8 cellular contexts compared by ENCODE assay signal in the genomic region with DNA sequence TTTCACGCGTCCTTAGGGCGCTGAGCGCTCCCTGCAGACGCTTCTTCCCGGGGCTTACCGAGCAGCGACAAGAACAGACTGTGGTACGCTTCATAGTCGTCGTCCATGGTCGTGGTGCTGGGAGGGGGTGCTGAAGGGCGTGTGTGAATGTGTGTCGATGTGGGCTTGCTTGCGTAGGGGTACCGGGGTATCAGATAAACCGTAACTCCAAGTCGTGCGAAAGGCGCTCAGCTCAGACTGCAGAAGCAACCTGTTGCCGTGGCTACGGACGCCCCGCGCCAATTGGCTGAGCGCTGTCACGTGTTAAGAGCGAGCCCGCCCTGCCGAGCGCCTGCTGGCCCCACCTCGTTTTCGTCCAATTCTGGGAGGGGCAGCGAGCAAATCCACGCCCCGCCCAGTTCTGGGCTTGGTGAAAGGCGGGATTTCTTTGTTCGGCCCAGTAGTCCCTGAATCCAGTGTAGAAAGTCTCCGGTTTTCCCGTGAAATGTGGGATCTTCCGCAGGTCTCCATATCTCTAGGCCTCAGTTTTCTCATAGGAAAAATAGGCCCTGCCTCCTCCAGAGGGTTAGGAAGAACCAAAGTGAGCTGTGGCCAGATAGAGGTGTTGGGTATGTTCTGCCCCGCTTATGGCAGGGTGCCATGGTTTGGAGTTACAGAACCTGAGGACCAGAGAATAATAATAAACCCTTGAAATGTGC. TPM values are rescaled to one million over a fixed set of nuclear protein-coding genes. Genes with fewer than 3 reads are reported as not detected.
DNase-seq lines count a peak whose midpoint lies in the region; ATAC-seq and TF ChIP-seq lines count a peak whose summit lies in the region.

EFCAB12 (minus strand) TSS at position 255 of the 698 bp plus-strand sequence; CDS start at position 107, 148 bp downstream.

- peak within 1 kb of the TSS; percentile 29 to 49 for H3K27ac ChIP-seq in left lung

- peaks cover 18% of the 10 kb centered on the region for H3K9me3 Mint-ChIP-seq in dendritic cell treated with granulocyte-macrophage colony-stimulating factor and Interleukin-4, amounts not matched to agents 40 ng/mL and 50 ng/mL, for 4 days

- H3K36me3 Mint-ChIP-seq in dendritic cell treated with granulocyte-macrophage colony-stimulating factor and Interleukin-4, amounts not matched to agents 40 ng/mL and 50 ng/mL, for 4 days (ENCODE audit: low read depth) = peaks cover 45% of the 10 kb centered on the region

- peak within 1 kb of the TSS; percentile 17 for H3K27ac Mint-ChIP-seq in dendritic cell treated with granulocyte-macrophage colony-stimulating factor and Interleukin-4, amounts not matched to agents 40 ng/mL and 50 ng/mL, for 4 days

- H3K27me3 Mint-ChIP-seq in dendritic cell treated with granulocyte-macrophage colony-stimulating factor and Interleukin-4, amounts not matched to agents 40 ng/mL and 50 ng/mL, for 4 days = peaks cover 8% of the 10 kb centered on the region

- H3K36me3 ChIP-seq in left lung = peaks cover 0 to 41% of the 10 kb centered on the region in 2 donors

- ATAC-seq in GM18517 (IDR thresholded peaks at IDR 0.05; ENCODE audit: unreplicated experiment) = peak; percentile 88
- peak; percentile 83 for ATAC-seq in HG03045 (IDR thresholded peaks at IDR 0.05; ENCODE audit: unreplicated experiment)
- ATAC-seq in left lung = peak; percentile 98

- H3K27me3 ChIP-seq in left lung = no peaks in the 10 kb centered on the region

- peak within 1 kb of the TSS; percentile 35 to 43 for H3K4me3 ChIP-seq in left lung

- DNase-seq in NCI-H2227 (lab: John Stamatoyannopoulos, UW; ENCODE audit: unreplicated experiment) (peak; percentile 96), left lung (peak; percentile 97 to 99), SKM-1 treated with dmso at 0.1 percent for 144 hours (lab: John Stamatoyannopoulos, UW; ENCODE audit: unreplicated experiment) (no peak)
- DNase-seq in activated CD4-positive, alpha-beta T cell treated with anti-CD3 and anti-CD28 coated beads, Interleukin-2, amount 50 U/mL, for 4 hours = peak; percentile 87 to 88
- DNase-seq in stimulated activated CD4-positive, alpha-beta T cell treated with anti-CD3 and anti-CD28 coated beads, Interleukin-1b, Interleukin-23, amount 100 ng/mL, for 4 hours (ENCODE audit: low read depth in 2 of 2) = peak; percentile 82 to 84

- TF ChIP-seq CTCF in left lung (IDR thresholded peaks at IDR 0.05) = no peak

- H3K9me3 ChIP-seq in left lung = no peaks in the 10 kb centered on the region

- H3K4me3 Mint-ChIP-seq in dendritic cell treated with granulocyte-macrophage colony-stimulating factor and Interleukin-4, amounts not matched to agents 40 ng/mL and 50 ng/mL, for 4 days = peak within 1 kb of the TSS; percentile 79

- intact Hi-C loops in dendritic cell treated with granulocyte-macrophage colony-stimulating factor and Interleukin-4, amounts not matched to agents 40 ng/mL and 50 ng/mL, for 4 days (cut with micrococcal nuclease) = no loop called here
- intact Hi-C loops in left lung (cut with DNase I) = no loop called here

- peaks cover 0 to 24% of the 10 kb centered on the region in 2 donors for H3K4me1 ChIP-seq in left lung

- H3K4me1 Mint-ChIP-seq in dendritic cell treated with granulocyte-macrophage colony-stimulating factor and Interleukin-4, amounts not matched to agents 40 ng/mL and 50 ng/mL, for 4 days (ENCODE audit: low read depth) = peaks cover 35% of the 10 kb centered on the region

RNA-seq across cellular contexts. Expression of gene EFCAB12, which starts in this region (rescaled TPM):
- total RNA-seq in left lung = 1 to 10 TPM in 1 of 2 donors, under 1 TPM in 1; 0.47 to 3.5 TPM
